ENCODE assay signal across 1 cellular context in the genomic region with DNA sequence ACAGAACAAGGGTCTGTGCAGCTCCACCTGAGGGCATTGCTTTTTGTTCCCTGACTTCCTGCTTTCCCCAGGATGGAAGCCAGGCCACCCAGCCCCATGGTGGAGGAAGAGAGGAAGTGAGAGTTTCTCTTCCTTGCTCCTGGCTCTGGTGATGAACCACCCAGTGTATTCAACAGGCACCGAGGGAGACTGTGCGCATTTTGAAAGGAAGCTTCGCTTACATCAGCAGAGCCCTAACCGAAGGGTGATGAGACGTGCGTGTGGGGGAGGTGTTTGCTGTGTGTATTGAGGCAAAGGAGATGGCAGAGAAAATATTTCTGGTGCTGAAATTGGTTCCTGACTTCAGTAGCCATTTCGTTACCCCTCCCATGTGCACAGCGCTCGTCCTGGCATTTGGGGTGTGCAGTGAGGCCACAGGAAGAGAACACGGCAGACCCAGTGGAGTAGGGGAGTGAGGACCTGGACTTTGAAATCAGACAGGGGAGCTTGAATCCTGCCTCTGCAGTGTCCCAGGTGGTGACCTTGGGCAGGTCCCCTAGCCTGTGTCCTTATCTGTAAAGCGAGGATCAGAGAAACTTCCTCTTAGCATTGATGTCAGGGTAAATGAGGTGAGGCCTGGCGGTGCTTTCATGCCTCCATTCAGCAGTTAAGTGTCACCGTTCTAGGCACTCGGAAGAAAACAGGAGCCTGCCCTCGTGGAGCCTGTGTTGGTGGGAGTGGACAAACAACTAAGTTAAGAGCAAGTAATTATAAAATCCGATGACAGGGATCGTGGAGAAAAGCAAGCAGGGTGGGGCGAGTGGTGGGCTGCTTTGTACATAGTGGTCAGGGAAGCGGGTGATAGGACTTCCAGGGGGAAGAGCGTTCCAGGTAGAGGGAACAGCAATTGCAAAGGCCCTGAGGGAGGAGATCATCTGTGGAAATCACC.
TF ChIP-seq lines count a peak whose summit lies in the region.

No MANE protein-coding gene starts in this region.

TF ChIP-seq in HepG2, 621 proteins besides CTCF, POLR2A, EP300 and RAD21 (continued from another document and continues in another):
- TF ChIP-seq, protein P1, sequence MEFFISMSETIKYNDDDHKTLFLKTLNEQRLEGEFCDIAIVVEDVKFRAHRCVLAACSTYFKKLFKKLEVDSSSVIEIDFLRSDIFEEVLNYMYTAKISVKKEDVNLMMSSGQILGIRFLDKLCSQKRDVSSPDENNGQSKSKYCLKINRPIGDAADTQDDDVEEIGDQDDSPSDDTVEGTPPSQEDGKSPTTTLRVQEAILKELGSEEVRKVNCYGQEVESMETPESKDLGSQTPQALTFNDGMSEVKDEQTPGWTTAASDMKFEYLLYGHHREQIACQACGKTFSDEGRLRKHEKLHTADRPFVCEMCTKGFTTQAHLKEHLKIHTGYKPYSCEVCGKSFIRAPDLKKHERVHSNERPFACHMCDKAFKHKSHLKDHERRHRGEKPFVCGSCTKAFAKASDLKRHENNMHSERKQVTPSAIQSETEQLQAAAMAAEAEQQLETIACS (CRISPR knock-in tag; IDR thresholded peaks at IDR 0.05), result peak; percentile 65; the same call in 1 of the 2 replicates
- TF ChIP-seq NR3C1 (CRISPR knock-in tag; IDR thresholded peaks at IDR 0.05) (no peak), ZNF343 (CRISPR knock-in tag; IDR thresholded peaks at IDR 0.05) (peak; percentile 92), KLF15 (CRISPR knock-in tag; IDR thresholded peaks at IDR 0.05; ENCODE audit: borderline replicate concordance) (no peak), KDM5A (IDR thresholded peaks at IDR 0.05; ENCODE audit: borderline replicate concordance, low read length) (peak; percentile 27; the same call in 1 of the 2 replicates), ZNF547 (CRISPR knock-in tag; IDR thresholded peaks at IDR 0.05) (no peak), IRF1 (CRISPR knock-in tag; IDR thresholded peaks at IDR 0.05; ENCODE audit: low read depth) (no peak), ZMYM2 (CRISPR knock-in tag; IDR thresholded peaks at IDR 0.05) (peak; percentile 77), ZFY (CRISPR knock-in tag; IDR thresholded peaks at IDR 0.05) (peak; percentile 73), IRF2 (CRISPR knock-in tag; IDR thresholded peaks at IDR 0.05) (peak; percentile 97), ZNF496 (CRISPR knock-in tag; IDR thresholded peaks at IDR 0.05; ENCODE audit: insufficient replicate concordance) (no peak), RARG (CRISPR knock-in tag; IDR thresholded peaks at IDR 0.05; ENCODE audit: low read depth) (0 out of 2 replicates have a peak, but pooled peaks have one; percentile 47), ZBTB7B (CRISPR knock-in tag; IDR thresholded peaks at IDR 0.05) (peak; percentile 87; the same call in 1 of the 2 replicates), FOSL2 (CRISPR knock-in tag; IDR thresholded peaks at IDR 0.05) (peak; percentile 86), NONO (IDR thresholded peaks at IDR 0.05) (no peak), NONO (CRISPR knock-in tag; conservative IDR thresholded peaks at IDR 0.05) (peak; percentile 98), SOX6 (IDR thresholded peaks at IDR 0.05) (no peak), SOX6 (CRISPR knock-in tag; IDR thresholded peaks at IDR 0.05) (peak; percentile 96), ZNF83 (CRISPR knock-in tag; IDR thresholded peaks at IDR 0.05; ENCODE audit: borderline replicate concordance) (no peak), ZNF382 (CRISPR knock-in tag; IDR thresholded peaks at IDR 0.05; ENCODE audit: borderline replicate concordance) (no peak), RFXAP (CRISPR knock-in tag; IDR thresholded peaks at IDR 0.05; ENCODE audit: borderline replicate concordance) (peak; percentile 78; the same call in 1 of the 2 replicates), MZF1 (CRISPR knock-in tag; IDR thresholded peaks at IDR 0.05; ENCODE audit: borderline replicate concordance) (peak; percentile 78; the same call in 1 of the 2 replicates), NCOR1 (IDR thresholded peaks at IDR 0.05; ENCODE audit: borderline replicate concordance, low read length) (peak; percentile 99), ZNF619 (CRISPR knock-in tag; IDR thresholded peaks at IDR 0.05) (peak; percentile 93; the same call in 1 of the 2 replicates), KDM4B (CRISPR knock-in tag; IDR thresholded peaks at IDR 0.05) (peak; percentile 94), HNF4G (IDR thresholded peaks at IDR 0.05; ENCODE audit: borderline replicate concordance, low read depth, low read length) (peak; percentile 88; the same call in 1 of the 2 replicates), HNF4G (CRISPR knock-in tag; IDR thresholded peaks at IDR 0.05; ENCODE audit: borderline replicate concordance, low read depth) (peak; percentile 96; the same call in 1 of the 2 replicates), SKI (IDR thresholded peaks at IDR 0.05; ENCODE audit: partially characterized antibody) (peak; percentile 95), ZNF773 (CRISPR knock-in tag; IDR thresholded peaks at IDR 0.05; ENCODE audit: borderline replicate concordance) (0 out of 2 replicates have a peak, but pooled peaks have one; percentile 70), ZNF772 (CRISPR knock-in tag; IDR thresholded peaks at IDR 0.05) (peak; percentile 90), ZZZ3 (CRISPR knock-in tag; IDR thresholded peaks at IDR 0.05; ENCODE audit: borderline replicate concordance) (peak; percentile 86), ISX (CRISPR knock-in tag; conservative IDR thresholded peaks at IDR 0.05) (no peak), NR1H2 (CRISPR knock-in tag; IDR thresholded peaks at IDR 0.05; ENCODE audit: borderline replicate concordance, low read depth) (no peak), CEBPG (CRISPR knock-in tag; IDR thresholded peaks at IDR 0.05) (no peak; the same call in 1 of the 2 replicates), ZNF143 (CRISPR knock-in tag; IDR thresholded peaks at IDR 0.05) (peak; percentile 56; the same call in 1 of the 2 replicates), MYC (CRISPR knock-in tag; IDR thresholded peaks at IDR 0.05; ENCODE audit: borderline replicate concordance) (peak; percentile 91), TOE1 (CRISPR knock-in tag; IDR thresholded peaks at IDR 0.05) (peak; percentile 73; the same call in 1 of the 2 replicates), ARNTL (CRISPR knock-in tag; IDR thresholded peaks at IDR 0.05) (peak; percentile 93), NCOA5 (CRISPR knock-in tag; IDR thresholded peaks at IDR 0.05) (no peak; the same call in 1 of the 2 replicates), POGK (CRISPR knock-in tag; conservative IDR thresholded peaks at IDR 0.05) (peak; percentile 90; the same call in 1 of the 2 replicates), CENPBD1 (CRISPR knock-in tag; IDR thresholded peaks at IDR 0.05; ENCODE audit: borderline replicate concordance, low read depth) (no peak), ZNF468 (CRISPR knock-in tag; IDR thresholded peaks at IDR 0.05) (no peak), ARID2 (CRISPR knock-in tag; IDR thresholded peaks at IDR 0.05; ENCODE audit: borderline replicate concordance) (peak; percentile 94; the same call in 1 of the 2 replicates), ZNF225 (CRISPR knock-in tag; IDR thresholded peaks at IDR 0.05) (peak; percentile 47; the same call in 1 of the 2 replicates), ZNF530 (CRISPR knock-in tag; IDR thresholded peaks at IDR 0.05; ENCODE audit: low read depth) (no peak), ZNF766 (CRISPR knock-in tag; IDR thresholded peaks at IDR 0.05; ENCODE audit: borderline replicate concordance) (peak; percentile 92; the same call in 1 of the 2 replicates), NR2C2 (CRISPR knock-in tag; IDR thresholded peaks at IDR 0.05; ENCODE audit: borderline replicate concordance) (peak; percentile 86), CBX5 (CRISPR knock-in tag; IDR thresholded peaks at IDR 0.05; ENCODE audit: borderline replicate concordance) (peak; percentile 80; the same call in 1 of the 2 replicates), RELA (CRISPR knock-in tag; IDR thresholded peaks at IDR 0.05) (peak; percentile 87; the same call in 1 of the 2 replicates), EEA1 (CRISPR knock-in tag; IDR thresholded peaks at IDR 0.05; ENCODE audit: borderline replicate concordance) (no peak), TBL1XR1 (IDR thresholded peaks at IDR 0.05; ENCODE audit: borderline replicate concordance, low read length, partially characterized antibody) (peak; percentile 83), ZBTB7A (CRISPR knock-in tag; IDR thresholded peaks at IDR 0.05) (peak; percentile 93)
- TF ChIP-seq, protein P2, sequence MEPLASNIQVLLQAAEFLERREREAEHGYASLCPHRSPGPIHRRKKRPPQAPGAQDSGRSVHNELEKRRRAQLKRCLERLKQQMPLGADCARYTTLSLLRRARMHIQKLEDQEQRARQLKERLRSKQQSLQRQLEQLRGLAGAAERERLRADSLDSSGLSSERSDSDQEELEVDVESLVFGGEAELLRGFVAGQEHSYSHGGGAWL (CRISPR knock-in tag; IDR thresholded peaks at IDR 0.05), result no peak; the same call in 1 of the 2 replicates
- TF ChIP-seq, protein P3, sequence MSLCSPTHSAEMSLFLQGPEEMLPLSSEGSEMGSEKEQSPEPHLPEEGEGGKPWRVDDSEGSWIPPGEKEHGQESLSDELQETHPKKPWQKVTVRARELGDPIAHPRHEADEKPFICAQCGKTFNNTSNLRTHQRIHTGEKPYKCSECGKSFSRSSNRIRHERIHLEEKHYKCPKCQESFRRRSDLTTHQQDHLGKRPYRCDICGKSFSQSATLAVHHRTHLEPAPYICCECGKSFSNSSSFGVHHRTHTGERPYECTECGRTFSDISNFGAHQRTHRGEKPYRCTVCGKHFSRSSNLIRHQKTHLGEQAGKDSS (CRISPR knock-in tag; IDR thresholded peaks at IDR 0.05; ENCODE audit: borderline replicate concordance, low read depth), result peak; percentile 95; the same call in 1 of the 2 replicates
- TF ChIP-seq, protein P4, sequence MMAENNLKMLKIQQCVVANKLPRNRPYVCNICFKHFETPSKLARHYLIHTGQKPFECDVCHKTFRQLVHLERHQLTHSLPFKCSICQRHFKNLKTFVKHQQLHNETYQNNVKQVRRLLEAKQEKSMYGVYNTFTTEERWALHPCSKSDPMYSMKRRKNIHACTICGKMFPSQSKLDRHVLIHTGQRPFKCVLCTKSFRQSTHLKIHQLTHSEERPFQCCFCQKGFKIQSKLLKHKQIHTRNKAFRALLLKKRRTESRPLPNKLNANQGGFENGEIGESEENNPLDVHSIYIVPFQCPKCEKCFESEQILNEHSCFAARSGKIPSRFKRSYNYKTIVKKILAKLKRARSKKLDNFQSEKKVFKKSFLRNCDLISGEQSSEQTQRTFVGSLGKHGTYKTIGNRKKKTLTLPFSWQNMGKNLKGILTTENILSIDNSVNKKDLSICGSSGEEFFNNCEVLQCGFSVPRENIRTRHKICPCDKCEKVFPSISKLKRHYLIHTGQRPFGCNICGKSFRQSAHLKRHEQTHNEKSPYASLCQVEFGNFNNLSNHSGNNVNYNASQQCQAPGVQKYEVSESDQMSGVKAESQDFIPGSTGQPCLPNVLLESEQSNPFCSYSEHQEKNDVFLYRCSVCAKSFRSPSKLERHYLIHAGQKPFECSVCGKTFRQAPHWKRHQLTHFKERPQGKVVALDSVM (CRISPR knock-in tag; IDR thresholded peaks at IDR 0.05), result no peak
- TF ChIP-seq, protein P5, sequence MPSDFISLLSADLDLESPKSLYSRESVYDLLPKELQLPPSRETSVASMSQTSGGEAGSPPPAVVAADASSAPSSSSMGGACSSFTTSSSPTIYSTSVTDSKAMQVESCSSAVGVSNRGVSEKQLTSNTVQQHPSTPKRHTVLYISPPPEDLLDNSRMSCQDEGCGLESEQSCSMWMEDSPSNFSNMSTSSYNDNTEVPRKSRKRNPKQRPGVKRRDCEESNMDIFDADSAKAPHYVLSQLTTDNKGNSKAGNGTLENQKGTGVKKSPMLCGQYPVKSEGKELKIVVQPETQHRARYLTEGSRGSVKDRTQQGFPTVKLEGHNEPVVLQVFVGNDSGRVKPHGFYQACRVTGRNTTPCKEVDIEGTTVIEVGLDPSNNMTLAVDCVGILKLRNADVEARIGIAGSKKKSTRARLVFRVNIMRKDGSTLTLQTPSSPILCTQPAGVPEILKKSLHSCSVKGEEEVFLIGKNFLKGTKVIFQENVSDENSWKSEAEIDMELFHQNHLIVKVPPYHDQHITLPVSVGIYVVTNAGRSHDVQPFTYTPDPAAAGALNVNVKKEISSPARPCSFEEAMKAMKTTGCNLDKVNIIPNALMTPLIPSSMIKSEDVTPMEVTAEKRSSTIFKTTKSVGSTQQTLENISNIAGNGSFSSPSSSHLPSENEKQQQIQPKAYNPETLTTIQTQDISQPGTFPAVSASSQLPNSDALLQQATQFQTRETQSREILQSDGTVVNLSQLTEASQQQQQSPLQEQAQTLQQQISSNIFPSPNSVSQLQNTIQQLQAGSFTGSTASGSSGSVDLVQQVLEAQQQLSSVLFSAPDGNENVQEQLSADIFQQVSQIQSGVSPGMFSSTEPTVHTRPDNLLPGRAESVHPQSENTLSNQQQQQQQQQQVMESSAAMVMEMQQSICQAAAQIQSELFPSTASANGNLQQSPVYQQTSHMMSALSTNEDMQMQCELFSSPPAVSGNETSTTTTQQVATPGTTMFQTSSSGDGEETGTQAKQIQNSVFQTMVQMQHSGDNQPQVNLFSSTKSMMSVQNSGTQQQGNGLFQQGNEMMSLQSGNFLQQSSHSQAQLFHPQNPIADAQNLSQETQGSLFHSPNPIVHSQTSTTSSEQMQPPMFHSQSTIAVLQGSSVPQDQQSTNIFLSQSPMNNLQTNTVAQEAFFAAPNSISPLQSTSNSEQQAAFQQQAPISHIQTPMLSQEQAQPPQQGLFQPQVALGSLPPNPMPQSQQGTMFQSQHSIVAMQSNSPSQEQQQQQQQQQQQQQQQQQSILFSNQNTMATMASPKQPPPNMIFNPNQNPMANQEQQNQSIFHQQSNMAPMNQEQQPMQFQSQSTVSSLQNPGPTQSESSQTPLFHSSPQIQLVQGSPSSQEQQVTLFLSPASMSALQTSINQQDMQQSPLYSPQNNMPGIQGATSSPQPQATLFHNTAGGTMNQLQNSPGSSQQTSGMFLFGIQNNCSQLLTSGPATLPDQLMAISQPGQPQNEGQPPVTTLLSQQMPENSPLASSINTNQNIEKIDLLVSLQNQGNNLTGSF (CRISPR knock-in tag; IDR thresholded peaks at IDR 0.05), result peak; percentile 33; the same call in 1 of the 2 replicates
